Comparison of ENCODE assay signal across 21 cellular contexts in the genomic region with DNA sequence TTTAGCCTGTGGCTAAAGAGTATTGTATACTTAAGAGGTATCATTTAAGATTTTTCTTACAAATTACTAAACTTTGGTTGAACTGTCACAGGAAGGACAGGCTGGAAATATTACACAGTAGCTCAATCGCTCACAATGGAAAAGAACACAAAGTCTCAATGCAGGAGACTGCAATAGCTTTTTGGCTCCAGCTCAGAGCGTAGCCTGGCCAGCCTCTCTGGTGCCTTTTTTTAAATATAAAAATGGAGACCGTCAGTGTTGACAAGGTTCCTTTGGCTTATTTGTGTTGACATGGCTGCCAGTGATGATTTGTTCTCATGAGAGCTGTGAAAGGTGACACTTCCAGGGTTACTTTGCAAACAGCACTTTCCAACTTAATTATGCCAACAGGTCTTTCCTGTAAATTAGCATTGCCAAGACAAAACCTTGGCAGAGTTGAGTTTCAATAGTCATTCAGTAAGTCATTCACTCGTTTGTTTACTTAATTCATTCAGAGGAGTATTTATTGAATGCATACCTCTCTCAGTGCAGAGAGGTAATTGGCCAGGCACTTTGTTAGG.
A peak's percentile ranks its signal among the peaks of the same experiment; 100 is the strongest.
DNase-seq lines count a peak whose midpoint lies in the region; ATAC-seq and TF ChIP-seq lines count a peak whose summit lies in the region.
"Had no signal": no experiment of that assay in that cellular context is flagged by ENCODE, and none has a peak within 500 bp of the region (broad histone marks: within the 10 kb centered on the region; RNA-seq: fewer than 3 reads in every experiment).

No MANE protein-coding gene starts in this region.

- intact Hi-C loops in sciatic nerve (cut with DNase I), result no loop called here
- intact Hi-C loops in dorsolateral prefrontal cortex (cut with DNase I), result no loop called here

- no peak for TF ChIP-seq CTCF in dorsolateral prefrontal cortex (IDR thresholded peaks at IDR 0.05 in 54 of 56, conservative IDR thresholded peaks at IDR 0.05 in 2 of 56; ENCODE audit: low read depth in 1 of 56, partially characterized antibody in 56 of 56)

- H3K4me3 ChIP-seq in dorsolateral prefrontal cortex, result no peak overlapping the region
- H3K4me3 ChIP-seq: BLaER1 treated with 17β-estradiol and CSF1 and Interleukin-3, amounts not matched to agents 10 nM and 100 nM; body of pancreas; neural progenitor cell had no signal

- H3K4me1 Mint-ChIP-seq in naive thymus-derived CD8-positive, alpha-beta T cell, result no peaks in the 10 kb centered on the region
- H3K4me1 Mint-ChIP-seq: neural progenitor cell, T-cell had no signal

- H3K27ac Mint-ChIP-seq in naive thymus-derived CD8-positive, alpha-beta T cell, result no peak overlapping the region
- H3K27ac Mint-ChIP-seq: activated CD4-positive, alpha-beta memory T cell treated with anti-CD3 and anti-CD28 coated beads for 36 hours; activated T-cell treated with anti-CD3 and anti-CD28 coated beads, Interleukin-2, amount 50 U/mL, for 24 hours; dendritic cell treated with granulocyte-macrophage colony-stimulating factor and Interleukin-4, amounts not matched to agents 40 ng/mL and 50 ng/mL, for 4 days; neural progenitor cell; T-cell had no signal

- POLR2A ChIA-PET in naive thymus-derived CD8-positive, alpha-beta T cell (lab: Charles Lee), result no interaction called here

- no peaks in the 10 kb centered on the region for H3K36me3 Mint-ChIP-seq in naive thymus-derived CD8-positive, alpha-beta T cell
- H3K36me3 Mint-ChIP-seq: activated CD4-positive, alpha-beta memory T cell treated with anti-CD3 and anti-CD28 coated beads for 36 hours; neural progenitor cell; T-cell had no signal

- H3K4me3 Mint-ChIP-seq in naive thymus-derived CD8-positive, alpha-beta T cell, result no peak overlapping the region
- H3K4me3 Mint-ChIP-seq: activated CD4-positive, alpha-beta memory T cell treated with anti-CD3 and anti-CD28 coated beads for 36 hours; activated T-cell treated with anti-CD3 and anti-CD28 coated beads, Interleukin-2, amount 50 U/mL, for 24 hours; dendritic cell treated with granulocyte-macrophage colony-stimulating factor and Interleukin-4, amounts not matched to agents 40 ng/mL and 50 ng/mL, for 4 days; neural progenitor cell; T-cell had no signal

- H3K27ac ChIP-seq in dorsolateral prefrontal cortex, result no peak overlapping the region
- H3K27ac ChIP-seq: BLaER1 treated with 17β-estradiol and CSF1 and Interleukin-3, amounts not matched to agents 10 nM and 100 nM; body of pancreas; neural progenitor cell had no signal

- H3K27me3 ChIP-seq in dorsolateral prefrontal cortex, result peaks cover 0 to 2% (median 0%) of the 10 kb centered on the region in 45 donors
- H3K27me3 ChIP-seq: BLaER1 treated with 17β-estradiol and CSF1 and Interleukin-3, amounts not matched to agents 10 nM and 100 nM; body of pancreas; neural progenitor cell had no signal

- DNase-seq in NCI-H2107 treated with DMSO at 0.1 percent for 48 hours (lab: John Stamatoyannopoulos, UW; ENCODE audit: unreplicated experiment) (peak; percentile 59), NCI-H2107 (lab: John Stamatoyannopoulos, UW) (no peak), NCI-H446 treated with DMSO at 0.1 percent for 48 hours (lab: John Stamatoyannopoulos, UW) (peak; percentile 26), sciatic nerve (ENCODE audit: low spot score) (no peak), dorsolateral prefrontal cortex (no peak)
- DNase-seq in naive thymus-derived CD8-positive, alpha-beta T cell, result no peak
- DNase-seq in stimulated activated CD4-positive, alpha-beta T cell treated with anti-CD3 and anti-CD28 coated beads, Interleukin-4, amount 100 ng/mL, for 4 hours, result no peak
- DNase-seq: 8988T; activated CD4-positive, alpha-beta memory T cell treated with anti-CD3 and anti-CD28 coated beads for 36 hours; activated naive CD4-positive, alpha-beta T cell treated with anti-CD3 and anti-CD28 coated beads, Interleukin-2, amount 50 U/mL, for 16 hours; activated T-cell treated with anti-CD3 and anti-CD28 coated beads, Interleukin-2, amount 50 U/mL, for 24 hours; body of pancreas; HCEC 1CT; NCI-H1694 treated with DMSO at 0.1 percent for 48 hours; stimulated activated naive CD8-positive, alpha-beta T cell treated with anti-CD3 and anti-CD28 coated beads, Interleukin-15, Interleukin-2, amounts not matched to agents 100 U/mL and 50 U/mL, for 24 hours; T-cell; trophoblast cell had no signal

- peaks cover 0 to 10% (median under 1%) of the 10 kb centered on the region in 9 donors for H3K9me3 Mint-ChIP-seq in naive thymus-derived CD8-positive, alpha-beta T cell
- H3K9me3 Mint-ChIP-seq: activated CD4-positive, alpha-beta memory T cell treated with anti-CD3 and anti-CD28 coated beads for 36 hours; dendritic cell treated with granulocyte-macrophage colony-stimulating factor and Interleukin-4, amounts not matched to agents 40 ng/mL and 50 ng/mL, for 4 days had no signal

- H3K27me3 Mint-ChIP-seq in naive thymus-derived CD8-positive, alpha-beta T cell, result peaks cover 0 to 33% (median 7%) of the 10 kb centered on the region in 5 donors
- H3K27me3 Mint-ChIP-seq: activated CD4-positive, alpha-beta memory T cell treated with anti-CD3 and anti-CD28 coated beads for 36 hours; activated T-cell treated with anti-CD3 and anti-CD28 coated beads, Interleukin-2, amount 50 U/mL, for 24 hours; T-cell had no signal

- ATAC-seq in esophagus mucosa, result peak; percentile 44
- peak; percentile 70 for ATAC-seq in sciatic nerve
- ATAC-seq in naive thymus-derived CD8-positive, alpha-beta T cell, result no peak
- ATAC-seq: body of pancreas; stimulated activated naive CD8-positive, alpha-beta T cell treated with anti-CD3 and anti-CD28 coated beads, Interleukin-15, Interleukin-2, amounts not matched to agents 100 U/mL and 50 U/mL, for 24 hours; T-cell had no signal

Comparison
In these comparisons a context has a peak if more than half of its experiments do, and no peak if none do; other contexts are left out.
1. DNase-seq: peak in NCI-H2107 treated with DMSO at 0.1 percent for 48 hours (single experiment) and NCI-H446 treated with DMSO at 0.1 percent for 48 hours (single experiment); none in NCI-H2107 (single experiment), sciatic nerve (single experiment), naive thymus-derived CD8-positive, alpha-beta T cell (0 of 10), stimulated activated CD4-positive, alpha-beta T cell treated with anti-CD3 and anti-CD28 coated beads, Interleukin-4, amount 100 ng/mL, for 4 hours (0 of 2) and dorsolateral prefrontal cortex (0 of 10).
2. ATAC-seq: peak in esophagus mucosa (single experiment) and sciatic nerve (single experiment); none in naive thymus-derived CD8-positive, alpha-beta T cell (0 of 2).